In the genomic region with DNA sequence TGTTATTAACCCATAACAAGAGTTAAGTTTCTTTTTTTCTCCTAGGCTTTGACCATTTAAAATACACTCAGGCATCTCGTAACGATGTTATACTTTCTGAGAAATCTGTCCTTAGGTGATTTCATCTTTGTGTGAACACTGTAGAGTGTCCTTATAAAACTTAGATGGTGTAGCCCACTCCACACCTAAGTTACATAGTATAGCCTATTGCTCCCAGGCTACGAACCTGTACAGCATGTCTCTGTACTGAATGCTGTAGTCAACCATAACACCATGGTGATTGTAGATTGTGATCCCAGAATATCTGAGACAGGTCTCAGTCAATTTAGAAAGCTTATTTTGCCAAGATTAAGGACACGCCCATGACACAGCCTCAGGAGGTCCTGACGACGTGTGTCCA, we compare ENCODE assay signal across 20 cellular contexts. TPM values are rescaled to one million over a fixed set of nuclear protein-coding genes. Genes with fewer than 3 reads are reported as not detected.
"Had no signal": no experiment of that assay in that cellular context is flagged by ENCODE, and none has a peak within 500 bp of the region (broad histone marks: within the 10 kb centered on the region; RNA-seq: fewer than 3 reads in every experiment).

No MANE protein-coding gene starts in this region.

RNA-seq across cellular contexts. Expression of gene PRDM7, which starts 30.5 kb away (rescaled TPM):
- total RNA-seq: dermis microvascular lymphatic vessel endothelial cell; endothelial cell of umbilical vein; epithelial cell of proximal tubule; esophagus squamous epithelium; gastrocnemius medialis; glomerular endothelial cell; heart right ventricle; kidney epithelial cell; left cardiac atrium; left lung; left ventricle myocardium superior; lower leg skin; lower lobe of right lung; lung microvascular endothelial cell; mesenteric fat pad; mononuclear cell; mucosa of gallbladder; naive thymus-derived CD4-positive, alpha-beta T cell had no signal
- polyA plus RNA-seq: endothelial cell of umbilical vein; esophagus; heart right ventricle; keratinocyte; naive thymus-derived CD4-positive, alpha-beta T cell had no signal
